ENCODE assay signal across 1 cellular context in genomic region chr2:84894758-84895520, GRCh38.
TF ChIP-seq lines count a peak whose summit lies in the region.

No MANE protein-coding gene starts in this region.

TF ChIP-seq in HepG2, 621 proteins besides CTCF, POLR2A, EP300 and RAD21:
- TF ChIP-seq ZNF451 (CRISPR knock-in tag; IDR thresholded peaks at IDR 0.05) = no peak
- no peak for TF ChIP-seq JUN (CRISPR knock-in tag; IDR thresholded peaks at IDR 0.05)
- TF ChIP-seq NR2C2 (CRISPR knock-in tag; IDR thresholded peaks at IDR 0.05; ENCODE audit: borderline replicate concordance) = no peak
- no peak for TF ChIP-seq PAWR (CRISPR knock-in tag; IDR thresholded peaks at IDR 0.05; ENCODE audit: borderline replicate concordance)
- TF ChIP-seq NAIF1 (CRISPR knock-in tag; IDR thresholded peaks at IDR 0.05; ENCODE audit: borderline replicate concordance) = no peak
- TF ChIP-seq SIX1 (CRISPR knock-in tag; IDR thresholded peaks at IDR 0.05; ENCODE audit: borderline replicate concordance) = no peak
- no peak for TF ChIP-seq ZNF317 (CRISPR knock-in tag; IDR thresholded peaks at IDR 0.05)
TF ChIP-seq in HepG2: peak in this region for 0.
